ENCODE assay signal across 15 cellular contexts in genomic region chr18:79377187-79377891, GRCh38.
"Had no signal": no experiment of that assay in that cellular context is flagged by ENCODE, and none has a peak within 500 bp of the region (broad histone marks: within the 10 kb centered on the region; RNA-seq: fewer than 3 reads in every experiment).

No MANE protein-coding gene starts in this region.

- H3K9me3 Mint-ChIP-seq: activated CD4-positive, alpha-beta T cell treated with anti-CD3 and anti-CD28 coated beads, Interleukin-2, amount 10 ng/mL, durations not matched to agents 24 days and 14 days; neural crest cell; stimulated activated memory B cell treated with anti-CD40 and anti-IgM and Interleukin-4, amounts not matched to agents 10 μg/mL and 1 μg/mL and 100 μg/mL, for 72 hours; WTC11 had no signal

- ATAC-seq: stimulated activated memory B cell treated with anti-CD40 and anti-IgM and Interleukin-4, amounts not matched to agents 10 μg/mL and 1 μg/mL and 100 μg/mL, for 72 hours; WTC11 had no signal

- H3K27ac ChIP-seq: esophagus muscularis mucosa, ovary, tibial artery, vagina had no signal

- H3K9me3 ChIP-seq: esophagus muscularis mucosa, ovary, tibial artery, vagina had no signal

- H3K36me3 ChIP-seq: ovary had no signal

- H3K4me3 ChIP-seq: esophagus muscularis mucosa, lung, ovary, tibial artery, vagina had no signal

- H3K27ac Mint-ChIP-seq: activated CD4-positive, alpha-beta T cell treated with anti-CD3 and anti-CD28 coated beads, Interleukin-2, amount 10 ng/mL, durations not matched to agents 24 days and 14 days; stimulated activated memory B cell treated with anti-CD40 and anti-IgM and Interleukin-4, amounts not matched to agents 10 μg/mL and 1 μg/mL and 100 μg/mL, for 72 hours had no signal

- H3K4me3 Mint-ChIP-seq: activated CD4-positive, alpha-beta T cell treated with anti-CD3 and anti-CD28 coated beads, Interleukin-2, amount 10 ng/mL, durations not matched to agents 24 days and 14 days; neural crest cell; stimulated activated memory B cell treated with anti-CD40 and anti-IgM and Interleukin-4, amounts not matched to agents 10 μg/mL and 1 μg/mL and 100 μg/mL, for 72 hours; WTC11 had no signal

- H3K27me3 ChIP-seq: esophagus muscularis mucosa, ovary, tibial artery, vagina had no signal

- DNase-seq: activated CD4-positive, alpha-beta T cell treated with anti-CD3 and anti-CD28 coated beads, Interleukin-2, amount 10 ng/mL, durations not matched to agents 24 days and 14 days; activated CD8-positive, alpha-beta memory T cell treated with anti-CD3 and anti-CD28 coated beads for 24 hours; activated naive CD4-positive, alpha-beta T cell treated with Interleukin-2 at 50 U/mL for 16 hours; activated T-cell treated with anti-CD3 and anti-CD28 coated beads for 4 hours; kidney glomerular epithelial cell; midbrain; ovary; stimulated activated CD4-positive, alpha-beta T cell treated with anti-CD3 and anti-CD28 coated beads, Interleukin-2, amount 100 ng/mL, for 48 hours; tibial artery had no signal

- H3K27me3 Mint-ChIP-seq: activated CD4-positive, alpha-beta T cell treated with anti-CD3 and anti-CD28 coated beads, Interleukin-2, amount 10 ng/mL, durations not matched to agents 24 days and 14 days; stimulated activated memory B cell treated with anti-CD40 and anti-IgM and Interleukin-4, amounts not matched to agents 10 μg/mL and 1 μg/mL and 100 μg/mL, for 72 hours had no signal
